Comparison of ENCODE assay signal across 8 cellular contexts in the genomic region with DNA sequence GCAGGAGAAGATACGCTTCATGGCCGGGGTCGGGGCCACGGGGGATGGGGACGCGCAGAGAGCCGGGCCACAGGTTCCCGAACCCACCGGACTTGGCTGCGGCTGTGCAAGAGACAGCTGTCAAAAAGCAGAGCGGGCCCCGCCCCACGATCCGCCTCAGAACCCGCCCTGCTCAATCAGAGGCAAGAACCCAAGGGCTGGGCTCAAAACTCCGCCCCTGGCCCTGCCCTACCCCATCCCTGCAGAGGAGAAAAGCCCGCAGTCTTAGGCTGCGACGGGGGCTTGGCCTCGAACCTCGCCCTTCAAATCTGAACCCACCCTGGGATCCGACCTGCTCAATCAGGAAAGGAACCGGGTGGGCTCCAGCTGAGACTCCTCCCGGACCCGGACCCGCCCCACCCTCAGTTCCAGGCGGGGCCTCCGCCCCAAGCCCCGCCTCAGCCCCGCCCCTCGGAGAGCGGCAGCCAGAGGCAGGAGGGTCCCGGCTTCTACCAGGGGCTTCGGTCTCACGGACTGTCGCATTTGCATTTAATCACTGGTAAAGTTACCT. TPM values are rescaled to one million over a fixed set of nuclear protein-coding genes. Genes with fewer than 3 reads are reported as not detected.
DNase-seq lines count a peak whose midpoint lies in the region; ATAC-seq, FAIRE-seq and TF ChIP-seq lines count a peak whose summit lies in the region.

A gene with protein sequence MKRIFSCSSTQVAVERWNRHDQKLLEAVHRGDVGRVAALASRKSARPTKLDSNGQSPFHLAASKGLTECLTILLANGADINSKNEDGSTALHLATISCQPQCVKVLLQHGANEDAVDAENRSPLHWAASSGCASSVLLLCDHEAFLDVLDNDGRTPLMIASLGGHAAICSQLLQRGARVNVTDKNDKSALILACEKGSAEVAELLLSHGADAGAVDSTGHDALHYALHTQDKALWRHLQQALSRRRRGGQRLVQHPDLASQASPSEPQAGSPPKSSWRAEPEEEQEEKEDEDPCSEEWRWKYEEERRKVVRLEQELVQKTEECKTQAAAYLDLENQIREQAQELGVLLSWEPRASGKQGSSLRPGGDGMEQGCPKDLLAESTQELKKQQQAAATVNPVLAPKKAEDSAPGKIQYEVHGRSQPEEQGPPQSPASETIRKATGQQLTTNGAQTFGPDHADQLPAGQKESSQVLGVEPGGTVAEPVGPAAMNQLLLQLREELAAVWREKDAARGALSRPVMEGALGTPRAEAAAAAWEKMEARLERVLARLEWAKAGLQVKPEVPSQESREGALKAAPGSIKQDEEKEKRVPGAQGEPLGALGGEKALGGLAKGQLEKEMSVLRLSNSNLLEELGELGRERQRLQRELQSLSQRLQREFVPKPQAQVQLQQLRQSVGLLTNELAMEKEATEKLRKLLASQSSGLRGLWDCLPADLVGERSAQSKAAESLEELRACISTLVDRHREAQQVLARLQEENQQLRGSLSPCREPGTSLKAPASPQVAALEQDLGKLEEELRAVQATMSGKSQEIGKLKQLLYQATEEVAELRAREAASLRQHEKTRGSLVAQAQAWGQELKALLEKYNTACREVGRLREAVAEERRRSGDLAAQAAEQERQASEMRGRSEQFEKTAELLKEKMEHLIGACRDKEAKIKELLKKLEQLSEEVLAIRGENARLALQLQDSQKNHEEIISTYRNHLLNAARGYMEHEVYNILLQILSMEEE (minus strand): TSS at position 129 of the 550 bp plus-strand sequence. CDS start 108 bp downstream, at position 21.

- peak within 1 kb of the TSS; percentile 83 for H3K4me3 Mint-ChIP-seq in activated T-cell treated with anti-CD3 and anti-CD28 coated beads, Interleukin-2, amount 50 U/mL, for 24 hours

- H3K27me3 Mint-ChIP-seq in activated T-cell treated with anti-CD3 and anti-CD28 coated beads, Interleukin-2, amount 50 U/mL, for 24 hours = peaks cover 25% of the 10 kb centered on the region

- H3K9me2 ChIP-seq in OCI-LY7 (ENCODE audit: insufficient read depth, low read length) = no peaks in the 10 kb centered on the region

- peak within 1 kb of the TSS; percentile 69 for H3K4me3 ChIP-seq in OCI-LY7 (ENCODE audit: low read depth, low read length, poor library complexity, severe bottlenecking)
- H3K4me3 ChIP-seq in esophagus muscularis mucosa = peak within 1 kb of the TSS; percentile 65 to 75 (median 68)
- H3K4me3 ChIP-seq in muscle layer of duodenum (ENCODE audit: low read depth in 1 of 2, low read length in 2 of 2) = peak within 1 kb of the TSS; percentile 56 to 89

- H3K4me1 ChIP-seq in OCI-LY7 (ENCODE audit: insufficient read depth, low read length, poor library complexity, severe bottlenecking) (no peaks in the 10 kb centered on the region), esophagus muscularis mucosa (peaks cover 14 to 21% (median 15%) of the 10 kb centered on the region in 4 donors), muscle layer of duodenum (ENCODE audit: control insufficient read depth in 1 of 2, insufficient read depth in 2 of 2, low read length in 2 of 2) (peaks cover under 1 to 8% of the 10 kb centered on the region in 2 donors)

- FAIRE-seq in D721Med (lab: Jason Lieb, UNC) = no peak

- no peak within 1 kb of the TSS for H3K27ac Mint-ChIP-seq in activated T-cell treated with anti-CD3 and anti-CD28 coated beads, Interleukin-2, amount 50 U/mL, for 24 hours

- H3K79me2 ChIP-seq in OCI-LY7 (ENCODE audit: insufficient read depth, low read depth, low read length) = no peaks in the 10 kb centered on the region

- no peaks in the 10 kb centered on the region for H3K36me3 Mint-ChIP-seq in activated T-cell treated with anti-CD3 and anti-CD28 coated beads, Interleukin-2, amount 50 U/mL, for 24 hours (ENCODE audit: low read depth)

- peak within 1 kb of the TSS; percentile 68; the same call in 1 of the 2 replicates for H2AFZ ChIP-seq in OCI-LY7 (ENCODE audit: low read length)

- H4K20me1 ChIP-seq in OCI-LY7 (ENCODE audit: insufficient read depth, low read length) = no peaks in the 10 kb centered on the region

- H3K4me2 ChIP-seq in OCI-LY7 (ENCODE audit: low read length) = peak within 1 kb of the TSS; percentile 73

- WGBS in esophagus muscularis mucosa = 0% methylated on average over 10 of the region's 36 CpGs

- H3K4me1 Mint-ChIP-seq in activated T-cell treated with anti-CD3 and anti-CD28 coated beads, Interleukin-2, amount 50 U/mL, for 24 hours (ENCODE audit: low read depth) = peaks cover 20% of the 10 kb centered on the region

- DNase-seq in D721Med (ENCODE audit: insufficient read length, low spot score) = peak; percentile 99
- peak; percentile 88 for DNase-seq in HuH-7 (ENCODE audit: low spot score)
- DNase-seq in OCI-LY7 (ENCODE audit: low spot score) = peak; percentile 81
- peak; percentile 94 for DNase-seq in activated T-cell treated with anti-CD3 and anti-CD28 coated beads, Interleukin-2, amount 50 U/mL, for 24 hours
- peak; percentile 95 for DNase-seq in esophagus muscularis mucosa (ENCODE audit: extremely low spot score)
- peak; percentile 62 to 76 for DNase-seq in stimulated activated CD8-positive, alpha-beta memory T cell treated with anti-CD3 and anti-CD28 coated beads, Interleukin-4, amount 100 ng/mL, for 4 hours (ENCODE audit: low read depth in 2 of 2, low spot score in 1 of 2)

- TF ChIP-seq POLR2A in esophagus muscularis mucosa (IDR thresholded peaks at IDR 0.05; ENCODE audit: low read depth) = no peak

- no peaks in the 10 kb centered on the region for H3K9me3 Mint-ChIP-seq in activated T-cell treated with anti-CD3 and anti-CD28 coated beads, Interleukin-2, amount 50 U/mL, for 24 hours

- no peaks in the 10 kb centered on the region for H3K36me3 ChIP-seq in OCI-LY7 (ENCODE audit: insufficient read depth, low read length)
- H3K36me3 ChIP-seq in esophagus muscularis mucosa = no peaks in the 10 kb centered on the region
- H3K36me3 ChIP-seq in muscle layer of duodenum (ENCODE audit: control insufficient read depth in 1 of 2, insufficient read depth in 2 of 2, low read length in 2 of 2) = no peaks in the 10 kb centered on the region

- intact Hi-C loops in OCI-LY7 (cut with micrococcal nuclease; ENCODE audit: unreplicated experiment) = no loop called here
- intact Hi-C loops in esophagus muscularis mucosa (cut with DNase I) = no loop called here

- TF ChIP-seq CTCF in D721Med (IDR thresholded peaks at IDR 0.05; ENCODE audit: insufficient read depth, missing control alignments) (no peak), OCI-LY7 (conservative IDR thresholded peaks at IDR 0.05; ENCODE audit: low read length) (no peak), esophagus muscularis mucosa (IDR thresholded peaks at IDR 0.05) (no peak)

- BruUV-seq in OCI-LY7 (replicated peaks; lab: Mats Ljungman, UMichigan) = no TSS peak

- ATAC-seq in GM21576 (IDR thresholded peaks at IDR 0.05; ENCODE audit: unreplicated experiment) = peak; percentile 97

- TF ChIP-seq EP300 in esophagus muscularis mucosa (IDR thresholded peaks at IDR 0.05) = no peak

- H3K9me3 ChIP-seq in OCI-LY7 (ENCODE audit: low read length) (no peaks in the 10 kb centered on the region), esophagus muscularis mucosa (no peaks in the 10 kb centered on the region), muscle layer of duodenum (ENCODE audit: control insufficient read depth in 1 of 2, low read length in 2 of 2) (no peaks in the 10 kb centered on the region)

- CTCF ChIA-PET in OCI-LY7 (lab: Charles Lee; ENCODE audit: unreplicated experiment) = no interaction called here

- H3K27me3 ChIP-seq in esophagus muscularis mucosa (no peaks in the 10 kb centered on the region), muscle layer of duodenum (ENCODE audit: low read depth, low read length) (no peaks in the 10 kb centered on the region)

- H3K27ac ChIP-seq in OCI-LY7 (ENCODE audit: low read depth, low read length, poor library complexity, severe bottlenecking) (no peak within 1 kb of the TSS), esophagus muscularis mucosa (replicated peaks in 1 of 4) (peak within 1 kb of the TSS in 3 of 4 donors; percentile 28 to 48 (median 30)), muscle layer of duodenum (ENCODE audit: low read length) (no peak within 1 kb of the TSS)

- POLR2A ChIA-PET in OCI-LY7 (lab: Charles Lee) = interaction anchor here (1.1 to 1.3 kb wide), 2 partner anchors 26 to 72 kb away, joined by 4 to 5 read pairs; a partner anchor contains a TSS

RNA-seq across cellular contexts. Expression of the gene that starts here (rescaled TPM):
- not detected in 2 replicates for total RNA-seq in OCI-LY7 (2014; rRNA removed; shearing (Covaris generic))
- total RNA-seq in OCI-LY7 (2022) (not detected in 2 replicates), esophagus muscularis mucosa (10 to 100 TPM in 2 of 4 donors, 1 to 10 TPM in 2; 4.0 to 11.1 (median 8.4) TPM)

Comparison
In these comparisons a context has a peak if more than half of its experiments do, and no peak if none do; other contexts are left out.
1. RNA of the gene that starts here (total RNA-seq): 4.0 to 11.1 TPM in esophagus muscularis mucosa; not detected in OCI-LY7; every median in the first group is over 4 times any median in the second.
2. Peak in DNase-seq, H3K4me3 ChIP-seq and H3K4me2 ChIP-seq in OCI-LY7; RNA of the gene not detected or under 1 TPM.
3. H3K27ac ChIP-seq: peak in esophagus muscularis mucosa (3 of 4); none in OCI-LY7 (single experiment) and muscle layer of duodenum (single experiment).
4. Peak in every context shown above with its lines, with median percentiles within 50 percentile points of each other: DNase-seq and H3K4me3 ChIP-seq.